In the genomic region with DNA sequence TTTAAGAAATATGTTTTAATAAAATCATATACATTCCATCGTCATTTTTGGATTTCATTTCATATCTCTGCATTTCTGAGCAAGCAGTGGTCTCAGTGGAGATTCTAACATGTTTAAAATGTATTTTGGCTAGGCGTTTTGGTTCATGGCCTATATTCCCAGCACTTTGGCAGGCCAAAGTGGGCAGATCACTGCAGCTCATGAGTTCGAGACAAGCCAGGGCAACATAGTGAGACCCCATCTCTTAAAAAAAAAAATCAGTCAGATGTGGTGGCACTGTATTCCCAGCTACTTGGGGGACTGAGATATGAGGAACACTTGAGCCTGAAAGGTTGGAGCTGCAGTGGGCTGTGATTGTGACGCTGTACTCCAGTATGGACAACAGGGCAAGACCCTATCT, we compare ENCODE assay signal across 1 cellular context.
TF ChIP-seq lines count a peak whose summit lies in the region.

No MANE protein-coding gene starts in this region.

TF ChIP-seq in HEK293, 187 proteins besides CTCF, POLR2A, EP300 and RAD21 (continued from another document):
- TF ChIP-seq ZNF121 (tag by site-specific recombination; IDR thresholded peaks at IDR 0.05) (0 out of 2 replicates have a peak, but pooled peaks have one; percentile 49), ZNF248 (tag by site-specific recombination; IDR thresholded peaks at IDR 0.05) (no peak), ZNF394 (tag by site-specific recombination; IDR thresholded peaks at IDR 0.05; ENCODE audit: borderline replicate concordance) (no peak)
- TF ChIP-seq, protein P1, sequence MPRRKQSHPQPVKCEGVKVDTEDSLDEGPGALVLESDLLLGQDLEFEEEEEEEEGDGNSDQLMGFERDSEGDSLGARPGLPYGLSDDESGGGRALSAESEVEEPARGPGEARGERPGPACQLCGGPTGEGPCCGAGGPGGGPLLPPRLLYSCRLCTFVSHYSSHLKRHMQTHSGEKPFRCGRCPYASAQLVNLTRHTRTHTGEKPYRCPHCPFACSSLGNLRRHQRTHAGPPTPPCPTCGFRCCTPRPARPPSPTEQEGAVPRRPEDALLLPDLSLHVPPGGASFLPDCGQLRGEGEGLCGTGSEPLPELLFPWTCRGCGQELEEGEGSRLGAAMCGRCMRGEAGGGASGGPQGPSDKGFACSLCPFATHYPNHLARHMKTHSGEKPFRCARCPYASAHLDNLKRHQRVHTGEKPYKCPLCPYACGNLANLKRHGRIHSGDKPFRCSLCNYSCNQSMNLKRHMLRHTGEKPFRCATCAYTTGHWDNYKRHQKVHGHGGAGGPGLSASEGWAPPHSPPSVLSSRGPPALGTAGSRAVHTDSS (tag by site-specific recombination; IDR thresholded peaks at IDR 0.05) = no peak
